18 cellular contexts compared by ENCODE assay signal in genomic region chr4:832108-832507, GRCh38. TPM values are rescaled to one million over a fixed set of nuclear protein-coding genes. Genes with fewer than 3 reads are reported as not detected.
DNase-seq lines count a peak whose midpoint lies in the region; ATAC-seq, FAIRE-seq and TF ChIP-seq lines count a peak whose summit lies in the region.
"Had no signal": no experiment of that assay in that cellular context is flagged by ENCODE, and none has a peak within 500 bp of the region (broad histone marks: within the 10 kb centered on the region; RNA-seq: fewer than 3 reads in every experiment).

No MANE protein-coding gene starts in this region.

- DNase-seq in kidney, result peak; percentile 34
- peak; percentile 37 for DNase-seq in spleen
- no peak for DNase-seq in activated effector memory CD4-positive, alpha-beta T cell treated with Interleukin-2 at 50 U/mL for 16 hours
- DNase-seq in KG1 (lab: John Stamatoyannopoulos, UW), result no peak
- DNase-seq: ACHN; Calu3; CD8-positive, alpha-beta T cell; DMS79 treated with DMSO at 0.1 percent for 48 hours; GF-D8; GM23248; HCEC 1CT had no signal

- no peak for FAIRE-seq in kidney (lab: Jason Lieb, UNC)
- FAIRE-seq: A204.1, GM19239 had no signal

- intact Hi-C loops in kidney (cut with DNase I) (no loop called here), spleen (cut with DNase I; ENCODE audit: low total_unique reads) (no loop called here)

- no peak for TF ChIP-seq POLR2A in spleen (IDR thresholded peaks at IDR 0.05)

- peaks cover 11% of the 10 kb centered on the region; the same call in 1 of the 2 replicates for H4K20me1 ChIP-seq in BLaER1
- peaks cover 0 to 63% (median 8%) of the 10 kb centered on the region in 11 experiments; a peak in 14 of 22 replicates for H4K20me1 ChIP-seq in BLaER1 treated with 17β-estradiol and CSF1 and Interleukin-3, amounts not matched to agents 10 nM and 100 nM

- H3K27me3 ChIP-seq in BLaER1 (peaks cover 32% of the 10 kb centered on the region), spleen (replicated peaks in 1 of 7) (peaks cover 0 to 56% (median 16%) of the 10 kb centered on the region in 7 donors)
- peaks cover 23 to 46% (median 34%) of the 10 kb centered on the region in 11 experiments for H3K27me3 ChIP-seq in BLaER1 treated with 17β-estradiol and CSF1 and Interleukin-3, amounts not matched to agents 10 nM and 100 nM

- WGBS in spleen, 5 donors, result 79 to 96% (median 87%) methylated on average over 3 to 7 of the region's 7 CpGs

- H3K4me3 ChIP-seq in BLaER1, result no peak overlapping the region
- H3K4me3 ChIP-seq in BLaER1 treated with 17β-estradiol and CSF1 and Interleukin-3, amounts not matched to agents 10 nM and 100 nM, result no peak overlapping the region
- H3K4me3 ChIP-seq in kidney (ENCODE audit: low read length in 2 of 2), result no peak overlapping the region
- no peak overlapping the region for H3K4me3 ChIP-seq in spleen
- H3K4me3 ChIP-seq: GM23248 had no signal

- no peaks in the 10 kb centered on the region for H3K36me3 ChIP-seq in BLaER1
- peaks cover 0 to under 1% (median 0%) of the 10 kb centered on the region in 11 experiments; a peak in 3 of 22 replicates for H3K36me3 ChIP-seq in BLaER1 treated with 17β-estradiol and CSF1 and Interleukin-3, amounts not matched to agents 10 nM and 100 nM
- H3K36me3 ChIP-seq in kidney (ENCODE audit: control insufficient read depth in 1 of 2, insufficient read depth in 2 of 2, low read length in 2 of 2), result no peaks in the 10 kb centered on the region
- no peaks in the 10 kb centered on the region for H3K36me3 ChIP-seq in spleen

- no peak overlapping the region for H3K9ac ChIP-seq in BLaER1
- H3K9ac ChIP-seq in BLaER1 treated with 17β-estradiol and CSF1 and Interleukin-3, amounts not matched to agents 10 nM and 100 nM, result no peak overlapping the region
- H3K9ac ChIP-seq in kidney (ENCODE audit: low read length in 2 of 2), result no peak overlapping the region
- H3K9ac ChIP-seq: GM23248 had no signal

- ATAC-seq in GM21447 (IDR thresholded peaks at IDR 0.05; ENCODE audit: unreplicated experiment), result no peak
- ATAC-seq: CD8-positive, alpha-beta T cell had no signal

- H3K9me3 ChIP-seq in BLaER1 (peaks cover 16% of the 10 kb centered on the region), kidney (ENCODE audit: control insufficient read depth in 1 of 2, low read length in 2 of 2) (peaks cover 2 to 6% of the 10 kb centered on the region in 2 donors), spleen (peaks cover 0 to 30% (median 18%) of the 10 kb centered on the region in 8 donors)
- peaks cover 6 to 22% (median 15%) of the 10 kb centered on the region in 11 experiments; a peak in 19 of 22 replicates for H3K9me3 ChIP-seq in BLaER1 treated with 17β-estradiol and CSF1 and Interleukin-3, amounts not matched to agents 10 nM and 100 nM (replicated peaks in 1 of 11)

- H3K4me1 ChIP-seq in BLaER1 (peaks cover 68% of the 10 kb centered on the region), kidney (ENCODE audit: control insufficient read depth in 1 of 2, insufficient read depth in 1 of 2, low read depth in 1 of 2, low read length in 2 of 2) (no peaks in the 10 kb centered on the region), spleen (peaks cover 0 to 25% (median 9%) of the 10 kb centered on the region in 6 donors)
- H3K4me1 ChIP-seq in BLaER1 treated with 17β-estradiol and CSF1 and Interleukin-3, amounts not matched to agents 10 nM and 100 nM, result peaks cover 45 to 66% (median 61%) of the 10 kb centered on the region in 10 experiments

- H3K4me2 ChIP-seq in BLaER1, result peak overlapping the region; percentile 56
- peak overlapping the region; percentile 53 to 88 (median 83); a peak in 20 of 22 replicates for H3K4me2 ChIP-seq in BLaER1 treated with 17β-estradiol and CSF1 and Interleukin-3, amounts not matched to agents 10 nM and 100 nM

- H3K27ac ChIP-seq in BLaER1 (no peak overlapping the region), kidney (ENCODE audit: low read depth in 2 of 2, low read length in 2 of 2) (no peak overlapping the region), spleen (no peak overlapping the region)
- H3K27ac ChIP-seq in BLaER1 treated with 17β-estradiol and CSF1 and Interleukin-3, amounts not matched to agents 10 nM and 100 nM, result peak overlapping the region in 4 of 11 experiments; percentile 55 to 68 (median 62); a peak in 4 of 22 replicates
- H3K27ac ChIP-seq: GM23248, HL-60 had no signal

- TF ChIP-seq CTCF in kidney (IDR thresholded peaks at IDR 0.05; ENCODE audit: borderline replicate concordance, extremely low read depth, insufficient read depth), result no peak
- TF ChIP-seq CTCF in spleen (IDR thresholded peaks at IDR 0.05 in 8 of 11, conservative IDR thresholded peaks at IDR 0.05 in 3 of 11), result no peak

RNA-seq across cellular contexts. Expression of gene CPLX1, which starts 6.2 kb away (rescaled TPM):
- total RNA-seq in kidney, result 10.2 TPM
- polyA plus RNA-seq in kidney (ENCODE audit: insufficient read depth, low read depth, low replicate concordance), result 3.9 TPM
- total RNA-seq in spleen, result 10 to 100 TPM in 4 of 7 donors, 1 to 10 TPM in 3; 1.3 to 20.7 (median 12.4) TPM
- 10 to 100 TPM in 2 of 3 donors, 1 to 10 TPM in 1; 5.1 to 12.3 (median 10.7) TPM for polyA plus RNA-seq in spleen
- total RNA-seq: GM23248, HT1080 had no signal
- polyA plus RNA-seq: GM23248 had no signal

Comparison
In these comparisons a context has a peak if more than half of its experiments do, and no peak if none do; other contexts are left out.
1. DNase-seq: peak in kidney (single experiment) and spleen (single experiment); none in activated effector memory CD4-positive, alpha-beta T cell treated with Interleukin-2 at 50 U/mL for 16 hours (single experiment) and KG1 (single experiment).